In genomic region chr5:171337207-171337562, GRCh38 we compare ENCODE assay signal across 9 cellular contexts. TPM values are rescaled to one million over a fixed set of nuclear protein-coding genes. Genes with fewer than 3 reads are reported as not detected.
DNase-seq lines count a peak whose midpoint lies in the region; TF ChIP-seq lines count a peak whose summit lies in the region.
"Had no signal": no experiment of that assay in that cellular context is flagged by ENCODE, and none has a peak within 500 bp of the region (broad histone marks: within the 10 kb centered on the region; RNA-seq: fewer than 3 reads in every experiment).

No MANE protein-coding gene starts in this region.

- H3K27me3 Mint-ChIP-seq in activated naive CD4-positive, alpha-beta T cell treated with anti-CD3 and anti-CD28 coated beads, Interleukin-2, amount 50 U/mL, for 24 hours: peaks cover 23% of the 10 kb centered on the region

- WGBS in suprapubic skin: 47% methylated on average over 11 of the region's 11 CpGs

- H3K4me1 ChIP-seq in adipocyte (ENCODE audit: control insufficient read depth, insufficient read depth, low read length) (peaks cover 3% of the 10 kb centered on the region), iPS-20b (ENCODE audit: insufficient read depth, low read length) (no peaks in the 10 kb centered on the region), suprapubic skin (peaks cover 12% of the 10 kb centered on the region)

- DNase-seq in activated naive CD4-positive, alpha-beta T cell treated with anti-CD3 and anti-CD28 coated beads, Interleukin-2, amount 50 U/mL, for 16 hours: no peak
- DNase-seq in adipocyte (ENCODE audit: low read depth) (no peak), suprapubic skin (ENCODE audit: low spot score in 2 of 2) (no peak), NCI-H1092 (lab: John Stamatoyannopoulos, UW) (no peak), foreskin melanocyte (no peak), HCEC 1CT (no peak)

- no peaks in the 10 kb centered on the region for H3K9me3 ChIP-seq in adipocyte (ENCODE audit: control insufficient read depth, low read length)
- H3K9me3 ChIP-seq in iPS-20b (ENCODE audit: insufficient read depth, low read depth, low read length): no peaks in the 10 kb centered on the region
- no peaks in the 10 kb centered on the region for H3K9me3 ChIP-seq in suprapubic skin

- H3K36me3 ChIP-seq in adipocyte (ENCODE audit: control insufficient read depth, insufficient read depth, low read length, severe bottlenecking): no peaks in the 10 kb centered on the region
- H3K36me3 ChIP-seq in iPS-20b (ENCODE audit: insufficient read depth, low read depth, low read length): no peaks in the 10 kb centered on the region
- no peaks in the 10 kb centered on the region for H3K36me3 ChIP-seq in suprapubic skin

- H3K4me3 ChIP-seq in adipocyte (ENCODE audit: low read length): peak overlapping the region; percentile 83
- H3K4me3 ChIP-seq in iPS-20b (ENCODE audit: low read length): peak overlapping the region; percentile 54
- H3K4me3 ChIP-seq in suprapubic skin: peak overlapping the region; percentile 42

- H3K27ac ChIP-seq in iPS-20b (ENCODE audit: low read length) (no peak overlapping the region), suprapubic skin (no peak overlapping the region)

- H3K4me3 Mint-ChIP-seq in activated naive CD4-positive, alpha-beta T cell treated with anti-CD3 and anti-CD28 coated beads, Interleukin-2, amount 50 U/mL, for 24 hours: peak overlapping the region; percentile 71

- no peaks in the 10 kb centered on the region for H3K36me3 Mint-ChIP-seq in activated naive CD4-positive, alpha-beta T cell treated with anti-CD3 and anti-CD28 coated beads, Interleukin-2, amount 50 U/mL, for 24 hours

- H3K4me1 Mint-ChIP-seq in activated naive CD4-positive, alpha-beta T cell treated with anti-CD3 and anti-CD28 coated beads, Interleukin-2, amount 50 U/mL, for 24 hours: peaks cover 5% of the 10 kb centered on the region

- peaks cover 58% of the 10 kb centered on the region for H3K27me3 ChIP-seq in adipocyte (replicated peaks; ENCODE audit: control insufficient read depth, insufficient read depth, low read length)
- peaks cover 48% of the 10 kb centered on the region for H3K27me3 ChIP-seq in iPS-20b (ENCODE audit: insufficient read depth, low read length)
- peaks cover 67% of the 10 kb centered on the region for H3K27me3 ChIP-seq in suprapubic skin

- H3K9ac ChIP-seq in adipocyte (ENCODE audit: low read length) (peak overlapping the region; percentile 53), iPS-20b (ENCODE audit: low read depth, low read length) (no peak overlapping the region)

- TF ChIP-seq EP300 in suprapubic skin (IDR thresholded peaks at IDR 0.05): no peak

- TF ChIP-seq POLR2A in suprapubic skin (IDR thresholded peaks at IDR 0.05): no peak

- no peak for TF ChIP-seq CTCF in suprapubic skin (IDR thresholded peaks at IDR 0.05)

- H3K27ac Mint-ChIP-seq in activated naive CD4-positive, alpha-beta T cell treated with anti-CD3 and anti-CD28 coated beads, Interleukin-2, amount 50 U/mL, for 24 hours: no peak overlapping the region

- no peaks in the 10 kb centered on the region for H3K9me3 Mint-ChIP-seq in activated naive CD4-positive, alpha-beta T cell treated with anti-CD3 and anti-CD28 coated beads, Interleukin-2, amount 50 U/mL, for 24 hours

RNA-seq across cellular contexts. Expression of gene TLX3, which starts 28.1 kb away (rescaled TPM):
- not detected for total RNA-seq in suprapubic skin
- total RNA-seq: mesenteric fat pad had no signal

RNA-seq across cellular contexts. Expression of gene NPM1, which starts 50.5 kb away (rescaled TPM):
- total RNA-seq in suprapubic skin: 100 to 1,000 TPM; 439 to 524 (median 469) TPM
